In genomic region chr6:101818056-101818455, GRCh38 we compare ENCODE assay signal across 28 cellular contexts.
DNase-seq lines count a peak whose midpoint lies in the region; ATAC-seq, FAIRE-seq and TF ChIP-seq lines count a peak whose summit lies in the region.
"Had no signal": no experiment of that assay in that cellular context is flagged by ENCODE, and none has a peak within 500 bp of the region (broad histone marks: within the 10 kb centered on the region; RNA-seq: fewer than 3 reads in every experiment).

No MANE protein-coding gene starts in this region.

- no peaks in the 10 kb centered on the region for H3K27me3 Mint-ChIP-seq in Calu3 (ENCODE audit: unreplicated experiment)
- H3K27me3 Mint-ChIP-seq: activated T-helper 17 cell treated with anti-CD3 and anti-CD28 coated beads, Interleukin-2, amount 50 U/mL, for 72 hours; IgD-negative memory B cell had no signal

- H4K20me1 ChIP-seq in neural cell (ENCODE audit: insufficient read depth) = no peaks in the 10 kb centered on the region
- H4K20me1 ChIP-seq: BLaER1 had no signal

- H3K4me3 Mint-ChIP-seq in Calu3 (ENCODE audit: low read depth, unreplicated experiment) = no peak overlapping the region
- H3K4me3 Mint-ChIP-seq: activated T-helper 17 cell treated with anti-CD3 and anti-CD28 coated beads, Interleukin-2, amount 50 U/mL, for 72 hours; IgD-negative memory B cell had no signal

- peaks cover 7% of the 10 kb centered on the region for H3K36me3 ChIP-seq in neural cell (ENCODE audit: insufficient read depth, low read length)
- H3K36me3 ChIP-seq: BLaER1, upper lobe of left lung had no signal

- H3K9me3 ChIP-seq in neural cell (ENCODE audit: low read length) = no peaks in the 10 kb centered on the region
- H3K9me3 ChIP-seq: BLaER1, upper lobe of left lung had no signal

- no peaks in the 10 kb centered on the region for H3K27me3 ChIP-seq in neural cell (ENCODE audit: insufficient read depth, low read depth, low read length)
- H3K27me3 ChIP-seq: BLaER1, upper lobe of left lung had no signal

- DNase-seq in NCI-H1105 treated with DMSO at 0.1 percent for 48 hours (lab: John Stamatoyannopoulos, UW) (peak; percentile 38), NCI-H1105 (lab: John Stamatoyannopoulos, UW) (no peak), H54 (ENCODE audit: insufficient read length, low spot score) (no peak), astrocyte of the hippocampus (ENCODE audit: low read depth, low spot score) (peak; percentile 65), Calu3 (no peak)
- DNase-seq: activated CD4-positive, alpha-beta T cell treated with anti-CD3 and anti-CD28 coated beads, Interleukin-2, amount 50 U/mL, for 4 hours; activated CD4-positive, CD25-positive, alpha-beta regulatory T cell; anterior cingulate cortex; central memory CD4-positive, alpha-beta T cell; HCEC 1CT; left colon; mesendoderm; NCI-H1436 treated with DMSO at 0.1 percent for 48 hours; NCI-H226; occipital lobe; small intestine; stimulated activated CD4-positive, alpha-beta T cell treated with anti-CD3 and anti-CD28 coated beads, Interleukin-1b, Interleukin-23, amount 100 ng/mL, for 48 hours; upper lobe of left lung had no signal

- no peaks in the 10 kb centered on the region for H3K79me2 ChIP-seq in neural cell (replicated peaks; ENCODE audit: insufficient read depth, low read length)

- peak overlapping the region; percentile 14 for H3K4me3 ChIP-seq in neural cell (ENCODE audit: low read length)
- H3K4me3 ChIP-seq: BLaER1, upper lobe of left lung had no signal

- no peak for TF ChIP-seq POLR2A in H54 (IDR thresholded peaks at IDR 0.05; ENCODE audit: low read depth, low read length)

- CTCF ChIA-PET in Calu3 (lab: Charles Lee) = interaction anchor here (0.6 kb wide), 1 partner anchor 365 kb away, joined by 4 read pairs; no protein-coding TSS in a partner anchor

- no peak overlapping the region for H3K27ac Mint-ChIP-seq in Calu3 (ENCODE audit: unreplicated experiment)
- H3K27ac Mint-ChIP-seq: activated naive CD4-positive, alpha-beta T cell treated with anti-CD3 and anti-CD28 coated beads, Interleukin-2, amount 50 U/mL, for 72 hours; activated T-helper 17 cell treated with anti-CD3 and anti-CD28 coated beads, Interleukin-2, amount 50 U/mL, for 72 hours; IgD-negative memory B cell had no signal

- H3F3A ChIP-seq in neural cell (ENCODE audit: insufficient read depth, low read length, poor library complexity, severe bottlenecking) = no peaks in the 10 kb centered on the region

- H3K9me2 ChIP-seq in neural cell (ENCODE audit: insufficient read depth, low read length) = no peaks in the 10 kb centered on the region

- H3K9me3 Mint-ChIP-seq in Calu3 (ENCODE audit: low read depth, unreplicated experiment) = no peaks in the 10 kb centered on the region

- TF ChIP-seq CTCF in neural cell (IDR thresholded peaks at IDR 0.05; ENCODE audit: poor library complexity, severe bottlenecking) (no peak), Calu3 (IDR thresholded peaks at IDR 0.05; ENCODE audit: unreplicated experiment) (no peak)

- H3K9ac ChIP-seq in neural cell (ENCODE audit: low read length) = no peak overlapping the region
- H3K9ac ChIP-seq: BLaER1 had no signal

- ATAC-seq in HG03378 (IDR thresholded peaks at IDR 0.05; ENCODE audit: unreplicated experiment) = no peak
- ATAC-seq in HG03045 (IDR thresholded peaks at IDR 0.05; ENCODE audit: unreplicated experiment) = no peak
- ATAC-seq: activated naive CD4-positive, alpha-beta T cell treated with anti-CD3 and anti-CD28 coated beads, Interleukin-2, amount 50 U/mL, for 72 hours; activated T-helper 17 cell treated with anti-CD3 and anti-CD28 coated beads, Interleukin-2, amount 50 U/mL, for 72 hours; left colon; Panc1 had no signal

- H2AFZ ChIP-seq in neural cell (ENCODE audit: low read depth, low read length) = no peak overlapping the region

- FAIRE-seq in H54 (lab: Jason Lieb, UNC) = peak; percentile 58
- FAIRE-seq: A204.1, GM12891, small intestine had no signal

- BruUV-seq in Calu3 (replicated peaks; lab: Mats Ljungman, UMichigan) = no TSS peak

- no peaks in the 10 kb centered on the region for H3K36me3 Mint-ChIP-seq in Calu3 (ENCODE audit: insufficient read depth, unreplicated experiment)
- H3K36me3 Mint-ChIP-seq: activated naive CD4-positive, alpha-beta T cell treated with anti-CD3 and anti-CD28 coated beads, Interleukin-2, amount 50 U/mL, for 72 hours; IgD-negative memory B cell had no signal

- no peak for TF ChIP-seq EP300 in neural cell (conservative IDR thresholded peaks at IDR 0.05; ENCODE audit: poor library complexity, severe bottlenecking)

- H3K4me1 Mint-ChIP-seq in Calu3 (ENCODE audit: low read depth, unreplicated experiment) = no peaks in the 10 kb centered on the region
- H3K4me1 Mint-ChIP-seq: activated T-helper 17 cell treated with anti-CD3 and anti-CD28 coated beads, Interleukin-2, amount 50 U/mL, for 72 hours; IgD-negative memory B cell had no signal

- intact Hi-C loops in Calu3 (cut with micrococcal nuclease; ENCODE audit: unreplicated experiment) = no loop called here

- TF ChIP-seq RAD21 in neural cell (conservative IDR thresholded peaks at IDR 0.05) = no peak

- no peak overlapping the region for H3K27ac ChIP-seq in neural cell (ENCODE audit: low read length)
- H3K27ac ChIP-seq: BLaER1, upper lobe of left lung had no signal

- no peak overlapping the region for H3K4me2 ChIP-seq in neural cell (ENCODE audit: low read length)
- H3K4me2 ChIP-seq: BLaER1 had no signal

TF ChIP-seq in neural cell, 6 proteins besides CTCF, POLR2A, EP300 and RAD21:
- TF ChIP-seq EZH2 (IDR thresholded peaks at IDR 0.05; ENCODE audit: borderline replicate concordance, insufficient read depth, low read length, poor library complexity, severe bottlenecking) (no peak), SMC3 (conservative IDR thresholded peaks at IDR 0.05; ENCODE audit: poor library complexity) (no peak), POLR2AphosphoS5 (IDR thresholded peaks at IDR 0.05) (peak; percentile 15), TAF1 (IDR thresholded peaks at IDR 0.05; ENCODE audit: low read depth) (no peak)
- TF ChIP-seq, protein P1, sequence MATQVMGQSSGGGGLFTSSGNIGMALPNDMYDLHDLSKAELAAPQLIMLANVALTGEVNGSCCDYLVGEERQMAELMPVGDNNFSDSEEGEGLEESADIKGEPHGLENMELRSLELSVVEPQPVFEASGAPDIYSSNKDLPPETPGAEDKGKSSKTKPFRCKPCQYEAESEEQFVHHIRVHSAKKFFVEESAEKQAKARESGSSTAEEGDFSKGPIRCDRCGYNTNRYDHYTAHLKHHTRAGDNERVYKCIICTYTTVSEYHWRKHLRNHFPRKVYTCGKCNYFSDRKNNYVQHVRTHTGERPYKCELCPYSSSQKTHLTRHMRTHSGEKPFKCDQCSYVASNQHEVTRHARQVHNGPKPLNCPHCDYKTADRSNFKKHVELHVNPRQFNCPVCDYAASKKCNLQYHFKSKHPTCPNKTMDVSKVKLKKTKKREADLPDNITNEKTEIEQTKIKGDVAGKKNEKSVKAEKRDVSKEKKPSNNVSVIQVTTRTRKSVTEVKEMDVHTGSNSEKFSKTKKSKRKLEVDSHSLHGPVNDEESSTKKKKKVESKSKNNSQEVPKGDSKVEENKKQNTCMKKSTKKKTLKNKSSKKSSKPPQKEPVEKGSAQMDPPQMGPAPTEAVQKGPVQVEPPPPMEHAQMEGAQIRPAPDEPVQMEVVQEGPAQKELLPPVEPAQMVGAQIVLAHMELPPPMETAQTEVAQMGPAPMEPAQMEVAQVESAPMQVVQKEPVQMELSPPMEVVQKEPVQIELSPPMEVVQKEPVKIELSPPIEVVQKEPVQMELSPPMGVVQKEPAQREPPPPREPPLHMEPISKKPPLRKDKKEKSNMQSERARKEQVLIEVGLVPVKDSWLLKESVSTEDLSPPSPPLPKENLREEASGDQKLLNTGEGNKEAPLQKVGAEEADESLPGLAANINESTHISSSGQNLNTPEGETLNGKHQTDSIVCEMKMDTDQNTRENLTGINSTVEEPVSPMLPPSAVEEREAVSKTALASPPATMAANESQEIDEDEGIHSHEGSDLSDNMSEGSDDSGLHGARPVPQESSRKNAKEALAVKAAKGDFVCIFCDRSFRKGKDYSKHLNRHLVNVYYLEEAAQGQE (IDR thresholded peaks at IDR 0.05; ENCODE audit: borderline replicate concordance) = no peak

Comparison
In these comparisons a context has a peak if more than half of its experiments do, and no peak if none do; other contexts are left out.
1. DNase-seq: peak in NCI-H1105 treated with DMSO at 0.1 percent for 48 hours (single experiment) and astrocyte of the hippocampus (single experiment); none in NCI-H1105 (single experiment), H54 (single experiment) and Calu3 (single experiment).